25 cellular contexts compared by ENCODE assay signal in genomic region chr16:27114006-27114405, GRCh38. TPM values are rescaled to one million over a fixed set of nuclear protein-coding genes. Genes with fewer than 3 reads are reported as not detected.
"Had no signal": no experiment of that assay in that cellular context is flagged by ENCODE, and none has a peak within 500 bp of the region (broad histone marks: within the 10 kb centered on the region; RNA-seq: fewer than 3 reads in every experiment).

No MANE protein-coding gene starts in this region.

- ATAC-seq: activated T-cell treated with anti-CD3 and anti-CD28 coated beads, Interleukin-2, amount 50 U/mL, for 4 hours; body of pancreas; sciatic nerve had no signal

- H3K4me3 ChIP-seq: body of pancreas, esophagus muscularis mucosa, left ventricle myocardium inferior, SJSA1, thoracic aorta, upper lobe of left lung had no signal

- H3K27me3 ChIP-seq: esophagus muscularis mucosa, upper lobe of left lung had no signal

- H3K4me1 ChIP-seq: SJSA1 had no signal

- H3K4me3 Mint-ChIP-seq: activated T-cell treated with anti-CD3 and anti-CD28 coated beads, Interleukin-2, amount 50 U/mL, for 4 hours; dendritic cell treated with granulocyte-macrophage colony-stimulating factor and Interleukin-4, amounts not matched to agents 40 ng/mL and 50 ng/mL, for 4 days had no signal

- H3K27ac ChIP-seq: body of pancreas, esophagus muscularis mucosa, left ventricle myocardium inferior, SJSA1, thoracic aorta, upper lobe of left lung had no signal

- DNase-seq: activated CD4-positive, alpha-beta T cell treated with anti-CD3 and anti-CD28 coated beads, Interleukin-2, amount 50 U/mL, for 4 hours; activated naive CD4-positive, alpha-beta T cell treated with anti-CD3 and anti-CD28 coated beads, Interleukin-2, amount 50 U/mL, for 16 hours; activated T-cell treated with anti-CD3 and anti-CD28 coated beads, Interleukin-2, amount 50 U/mL, for 4 hours; anterior cingulate cortex; body of pancreas; effector memory CD4-positive, alpha-beta T cell; hypothalamus; left ventricle myocardium inferior; occipital lobe; stimulated activated CD4-positive, alpha-beta T cell treated with anti-CD3 and anti-CD28 coated beads, Interleukin-2, amount 100 ng/mL, for 24 hours; stimulated activated naive CD4-positive, alpha-beta T cell treated with Interleukin-2 at 50 U/mL for 16 hours; T-helper 9 cell; upper lobe of left lung had no signal

- H3K9me3 ChIP-seq: body of pancreas, esophagus muscularis mucosa, SJSA1, thoracic aorta, upper lobe of left lung had no signal

- H3K36me3 ChIP-seq: esophagus muscularis mucosa, left ventricle myocardium inferior, SJSA1, thoracic aorta, upper lobe of left lung had no signal

- H3K27ac Mint-ChIP-seq: dendritic cell treated with granulocyte-macrophage colony-stimulating factor and Interleukin-4, amounts not matched to agents 40 ng/mL and 50 ng/mL, for 4 days had no signal

RNA-seq across cellular contexts. Expression of gene C16orf82, which starts 47.3 kb away (rescaled TPM):
- total RNA-seq: activated T-cell treated with anti-CD3 and anti-CD28 coated beads, Interleukin-2, amount 50 U/mL, for 4 hours; body of pancreas; cardiac septum; endothelial cell of umbilical vein; esophagus muscularis mucosa; frontal cortex; left ventricle myocardium inferior; lung microvascular endothelial cell; occipital lobe; SJSA1; T-helper 1 cell treated with Interleukin-12 subunit alpha and Interleukin-12 subunit beta and Interleukin-4 antibody, amounts not matched to agents 30 ng/mL and 1 ng/mL, for 36 hours; thoracic aorta; upper lobe of left lung had no signal
- polyA plus RNA-seq: endothelial cell of umbilical vein, neural cell, small intestine had no signal
